19 cellular contexts compared by ENCODE assay signal in genomic region chr4:156575430-156576073, GRCh38.
DNase-seq lines count a peak whose midpoint lies in the region; ATAC-seq and TF ChIP-seq lines count a peak whose summit lies in the region.
"Had no signal": no experiment of that assay in that cellular context is flagged by ENCODE, and none has a peak within 500 bp of the region (broad histone marks: within the 10 kb centered on the region; RNA-seq: fewer than 3 reads in every experiment).

No MANE protein-coding gene starts in this region.

- H3K27me3 ChIP-seq in brain microvascular endothelial cell (replicated peaks) = no peaks in the 10 kb centered on the region
- no peaks in the 10 kb centered on the region for H3K27me3 ChIP-seq in osteoblast (ENCODE audit: insufficient read depth, low read length)
- no peaks in the 10 kb centered on the region for H3K27me3 ChIP-seq in ascending aorta
- H3K27me3 ChIP-seq: adrenal gland, heart right ventricle, pancreas had no signal

- no peak overlapping the region for H3K27ac Mint-ChIP-seq in T-helper 17 cell
- H3K27ac Mint-ChIP-seq: activated CD8-positive, alpha-beta memory T cell treated with anti-CD3 and anti-CD28 coated beads, Interleukin-2, amount 10 ng/mL, durations not matched to agents 7 days and 5 days; CD4-positive, alpha-beta T cell had no signal

- H3K36me3 Mint-ChIP-seq in T-helper 17 cell (ENCODE audit: low read depth) = no peaks in the 10 kb centered on the region
- H3K36me3 Mint-ChIP-seq: activated CD8-positive, alpha-beta memory T cell treated with anti-CD3 and anti-CD28 coated beads, Interleukin-2, amount 10 ng/mL, durations not matched to agents 7 days and 5 days had no signal

- H3K4me1 Mint-ChIP-seq in T-helper 17 cell = no peaks in the 10 kb centered on the region
- H3K4me1 Mint-ChIP-seq: activated CD8-positive, alpha-beta memory T cell treated with anti-CD3 and anti-CD28 coated beads, Interleukin-2, amount 10 ng/mL, durations not matched to agents 7 days and 5 days had no signal

- no peaks in the 10 kb centered on the region for H3K79me2 ChIP-seq in osteoblast (ENCODE audit: insufficient read depth, low read length)

- H3K27me3 Mint-ChIP-seq in T-helper 17 cell = no peaks in the 10 kb centered on the region
- H3K27me3 Mint-ChIP-seq: activated CD8-positive, alpha-beta memory T cell treated with anti-CD3 and anti-CD28 coated beads, Interleukin-2, amount 10 ng/mL, durations not matched to agents 7 days and 5 days; CD4-positive, alpha-beta T cell had no signal

- H3K4me1 ChIP-seq in osteoblast (ENCODE audit: insufficient read depth, low read length) = peaks cover 5% of the 10 kb centered on the region
- H3K4me1 ChIP-seq in ascending aorta = no peaks in the 10 kb centered on the region
- H3K4me1 ChIP-seq: adrenal gland, heart right ventricle, pancreas had no signal

- H3K4me3 ChIP-seq in brain microvascular endothelial cell (ENCODE audit: low read depth, low read length) = no peak overlapping the region
- H3K4me3 ChIP-seq in osteoblast (ENCODE audit: insufficient read depth, low read length) = no peak overlapping the region
- no peak overlapping the region for H3K4me3 ChIP-seq in ascending aorta
- H3K4me3 ChIP-seq: adrenal gland, heart right ventricle, lung, pancreas had no signal

- H3K9me3 ChIP-seq in osteoblast (ENCODE audit: low read depth, low read length) (no peaks in the 10 kb centered on the region), T-helper 17 cell (ENCODE audit: control insufficient read depth, low read length, poor library complexity, severe bottlenecking) (no peaks in the 10 kb centered on the region), ascending aorta (no peaks in the 10 kb centered on the region)
- H3K9me3 ChIP-seq: adrenal gland, heart right ventricle, pancreas had no signal

- ATAC-seq in T-helper 17 cell (no peak), HG03432 (IDR thresholded peaks at IDR 0.05; ENCODE audit: unreplicated experiment) (no peak), GM18511 (IDR thresholded peaks at IDR 0.05; ENCODE audit: unreplicated experiment) (no peak)
- ATAC-seq: activated CD8-positive, alpha-beta memory T cell treated with anti-CD3 and anti-CD28 coated beads, Interleukin-2, amount 10 ng/mL, durations not matched to agents 7 days and 5 days; heart right ventricle; pancreas had no signal

- H3K4me3 Mint-ChIP-seq in T-helper 17 cell = no peak overlapping the region
- H3K4me3 Mint-ChIP-seq: activated CD8-positive, alpha-beta memory T cell treated with anti-CD3 and anti-CD28 coated beads, Interleukin-2, amount 10 ng/mL, durations not matched to agents 7 days and 5 days; CD4-positive, alpha-beta T cell had no signal

- H3K27ac ChIP-seq in brain microvascular endothelial cell = no peak overlapping the region
- H3K27ac ChIP-seq in osteoblast (ENCODE audit: low read depth, low read length) = peak overlapping the region; percentile 9
- H3K27ac ChIP-seq in ascending aorta = peak overlapping the region in 1 of 2 donors; percentile 31
- H3K27ac ChIP-seq: adrenal gland, heart right ventricle, pancreas had no signal

- H4K20me1 ChIP-seq in osteoblast (ENCODE audit: insufficient read depth, low read length) = no peaks in the 10 kb centered on the region

- TF ChIP-seq CTCF in brain microvascular endothelial cell (IDR thresholded peaks at IDR 0.05; ENCODE audit: low read depth, low read length, missing control alignments) (peak; percentile 30), osteoblast (IDR thresholded peaks at IDR 0.05; ENCODE audit: extremely low read depth, low read depth, low read length) (peak; percentile 29), ascending aorta (IDR thresholded peaks at IDR 0.05) (no peak)

- H3K36me3 ChIP-seq in brain microvascular endothelial cell (replicated peaks) (no peaks in the 10 kb centered on the region), osteoblast (ENCODE audit: insufficient read depth, low read length) (no peaks in the 10 kb centered on the region), ascending aorta (no peaks in the 10 kb centered on the region)
- H3K36me3 ChIP-seq: adrenal gland, heart right ventricle, pancreas had no signal

- peak; percentile 31 for DNase-seq in GM04503 (ENCODE audit: low read depth)
- DNase-seq in NCI-H226 = peak; percentile 73
- no peak for DNase-seq in brain microvascular endothelial cell
- DNase-seq in osteoblast (ENCODE audit: insufficient read length, low spot score, missing footprints) = no peak
- DNase-seq in T-helper 17 cell = no peak
- no peak for DNase-seq in ascending aorta (ENCODE audit: low spot score in 2 of 2)
- DNase-seq: activated CD8-positive, alpha-beta memory T cell treated with anti-CD3 and anti-CD28 coated beads, Interleukin-2, amount 10 ng/mL, durations not matched to agents 7 days and 5 days; adrenal gland; CD4-positive, alpha-beta T cell; effector CD8-positive, alpha-beta T cell; H7; heart right ventricle; NCI-H1930; pancreas; stimulated activated CD4-positive, alpha-beta T cell treated with anti-CD3 and anti-CD28 coated beads, Interleukin-4, amount 100 ng/mL, for 24 hours; stimulated activated naive CD4-positive, alpha-beta T cell treated with Interleukin-2 at 50 U/mL for 16 hours had no signal

- in situ Hi-C loops in brain microvascular endothelial cell (cut with HindIII; ENCODE audit: low pct_ligation_motif_present, low sequenced_read_pairs) = no loop called here

- peak overlapping the region; percentile 5 for H3K4me2 ChIP-seq in osteoblast (ENCODE audit: insufficient read depth, low read length)

- intact Hi-C loops in ascending aorta (cut with DNase I) = loop anchor here (5.0 kb wide), 1 partner anchor 397 kb away; the partner anchor contains the start of gene PDGFC

- H2AFZ ChIP-seq in osteoblast (ENCODE audit: low read length) = peak overlapping the region; percentile 26

Comparison
In these comparisons a context has a peak if more than half of its experiments do, and no peak if none do; other contexts are left out.
1. DNase-seq: peak in GM04503 (single experiment) and NCI-H226 (single experiment); none in brain microvascular endothelial cell (single experiment), osteoblast (single experiment), T-helper 17 cell (0 of 3) and ascending aorta (0 of 2).
2. CTCF ChIP-seq: peak in brain microvascular endothelial cell (single experiment) and osteoblast (single experiment); none in ascending aorta (0 of 3).